In the genomic region with DNA sequence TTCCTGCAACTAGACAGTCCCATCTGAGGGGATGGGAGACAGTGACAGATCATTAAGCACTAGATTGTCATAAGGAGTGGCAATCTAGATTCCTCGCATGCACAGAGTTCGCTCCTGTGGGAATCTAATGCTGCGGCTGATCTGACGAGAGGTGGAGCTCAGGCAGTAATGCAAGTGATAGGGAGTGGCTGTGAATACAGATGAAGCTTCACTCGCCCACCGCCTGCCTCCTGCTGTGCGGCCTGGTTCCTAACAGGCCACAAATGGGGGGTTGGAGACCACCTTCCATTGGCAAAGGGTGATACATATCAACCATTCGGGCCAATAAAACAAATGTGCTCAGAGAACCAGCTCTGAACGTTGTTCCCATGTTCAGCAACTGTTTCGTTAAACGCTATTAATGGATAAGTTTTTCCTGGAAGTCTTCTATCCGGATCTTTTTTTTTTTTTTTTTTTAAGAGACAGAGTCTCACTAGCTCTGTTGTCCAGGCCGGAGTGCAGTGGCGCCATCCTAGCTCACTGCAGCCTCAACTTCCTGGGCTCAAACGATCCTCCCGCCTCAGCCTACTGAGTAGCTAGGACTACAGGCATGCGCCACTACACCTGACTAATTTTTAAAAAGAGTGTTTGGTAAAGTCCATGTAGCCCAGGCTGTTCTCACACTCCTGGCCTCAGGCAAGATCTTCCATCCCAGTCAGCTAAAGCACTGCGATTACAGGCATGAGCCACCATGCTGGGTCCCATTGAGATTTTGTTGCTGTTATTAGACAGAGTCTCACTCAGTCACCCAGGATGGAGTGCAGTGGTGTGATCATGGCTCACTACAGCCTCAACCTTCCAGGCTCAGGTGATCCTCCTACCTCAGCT, we compare ENCODE assay signal across 2 cellular contexts.
A peak's percentile ranks its signal among the peaks of the same experiment; 100 is the strongest.
TF ChIP-seq lines count a peak whose summit lies in the region.

No MANE protein-coding gene starts in this region.

TF ChIP-seq in HepG2, 621 proteins besides CTCF, POLR2A, EP300 and RAD21:
- TF ChIP-seq ZNF530 (CRISPR knock-in tag; IDR thresholded peaks at IDR 0.05; ENCODE audit: low read depth) = no peak
- 0 out of 2 replicates have a peak, but pooled peaks have one; percentile 31 for TF ChIP-seq ZBTB38 (CRISPR knock-in tag; IDR thresholded peaks at IDR 0.05)
TF ChIP-seq in HepG2: peak in this region for 1.

TF ChIP-seq in H1, 55 proteins besides CTCF, POLR2A, EP300 and RAD21:
- TF ChIP-seq SUZ12 (IDR thresholded peaks at IDR 0.05; ENCODE audit: low read length) = no peak
- no peak for TF ChIP-seq JUND (IDR thresholded peaks at IDR 0.05; ENCODE audit: low read length)
- TF ChIP-seq, protein P1, sequence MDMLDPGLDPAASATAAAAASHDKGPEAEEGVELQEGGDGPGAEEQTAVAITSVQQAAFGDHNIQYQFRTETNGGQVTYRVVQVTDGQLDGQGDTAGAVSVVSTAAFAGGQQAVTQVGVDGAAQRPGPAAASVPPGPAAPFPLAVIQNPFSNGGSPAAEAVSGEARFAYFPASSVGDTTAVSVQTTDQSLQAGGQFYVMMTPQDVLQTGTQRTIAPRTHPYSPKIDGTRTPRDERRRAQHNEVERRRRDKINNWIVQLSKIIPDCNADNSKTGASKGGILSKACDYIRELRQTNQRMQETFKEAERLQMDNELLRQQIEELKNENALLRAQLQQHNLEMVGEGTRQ (IDR thresholded peaks at IDR 0.05; ENCODE audit: low read length) = no peak
- no peak for TF ChIP-seq BCL11A (IDR thresholded peaks at IDR 0.05; ENCODE audit: low read depth in 2 of 2, low read length in 2 of 2)
- no peak for TF ChIP-seq SIX5 (IDR thresholded peaks at IDR 0.05; ENCODE audit: low read depth, low read length)
- TF ChIP-seq SIN3A (conservative IDR thresholded peaks at IDR 0.05 in 1 of 2, IDR thresholded peaks at IDR 0.05 in 1 of 2; ENCODE audit: low read depth in 1 of 2, low read length in 2 of 2) = no peak
- no peak for TF ChIP-seq SP1 (IDR thresholded peaks at IDR 0.05; ENCODE audit: low read depth, low read length)
- TF ChIP-seq CEBPB (IDR thresholded peaks at IDR 0.05; ENCODE audit: low read depth, low read length) = no peak
- TF ChIP-seq NRF1 (IDR thresholded peaks at IDR 0.05; ENCODE audit: low read depth, low read length) = no peak
- TF ChIP-seq, protein P2, sequence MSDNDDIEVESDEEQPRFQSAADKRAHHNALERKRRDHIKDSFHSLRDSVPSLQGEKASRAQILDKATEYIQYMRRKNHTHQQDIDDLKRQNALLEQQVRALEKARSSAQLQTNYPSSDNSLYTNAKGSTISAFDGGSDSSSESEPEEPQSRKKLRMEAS (IDR thresholded peaks at IDR 0.05) = no peak
- TF ChIP-seq BRCA1 (IDR thresholded peaks at IDR 0.05; ENCODE audit: low read depth, low read length) = no peak
- TF ChIP-seq TAF7 (optimal IDR thresholded peaks at IDR 0.05; ENCODE audit: borderline replicate concordance, low read depth, low read length) = no peak
- TF ChIP-seq SP2 (IDR thresholded peaks at IDR 0.05; ENCODE audit: low read length) = no peak
- TF ChIP-seq CREB1 (IDR thresholded peaks at IDR 0.05) = no peak
